ENCODE assay signal across 14 cellular contexts in genomic region chr10:126576336-126576735, GRCh38.
A peak's percentile ranks its signal among the peaks of the same experiment; 100 is the strongest.
DNase-seq lines count a peak whose midpoint lies in the region; ATAC-seq, FAIRE-seq and TF ChIP-seq lines count a peak whose summit lies in the region.
"Had no signal": no experiment of that assay in that cellular context is flagged by ENCODE, and none has a peak within 500 bp of the region (broad histone marks: within the 10 kb centered on the region; RNA-seq: fewer than 3 reads in every experiment).

No MANE protein-coding gene starts in this region.

- no peaks in the 10 kb centered on the region for H3K4me1 Mint-ChIP-seq in activated naive CD8-positive, alpha-beta T cell treated with anti-CD3 and anti-CD28 coated beads, Interleukin-2, amount 50 U/mL, for 24 hours

- no peak overlapping the region for H3K4me3 Mint-ChIP-seq in activated naive CD8-positive, alpha-beta T cell treated with anti-CD3 and anti-CD28 coated beads, Interleukin-2, amount 50 U/mL, for 24 hours
- H3K4me3 Mint-ChIP-seq: CD8-positive, alpha-beta T cell had no signal

- FAIRE-seq in RCC 7860 (lab: Jason Lieb, UNC), result peak; percentile 25
- FAIRE-seq: K562 had no signal

- ATAC-seq in GM19455 (IDR thresholded peaks at IDR 0.05; ENCODE audit: unreplicated experiment) (no peak), HG03025 (IDR thresholded peaks at IDR 0.05; ENCODE audit: low FRiP score, unreplicated experiment) (no peak)
- no peak for ATAC-seq in activated naive CD8-positive, alpha-beta T cell treated with anti-CD3 and anti-CD28 coated beads, Interleukin-2, amount 50 U/mL, for 24 hours
- ATAC-seq: CD8-positive, alpha-beta T cell; K562 had no signal

- H3K27ac Mint-ChIP-seq in activated naive CD8-positive, alpha-beta T cell treated with anti-CD3 and anti-CD28 coated beads, Interleukin-2, amount 50 U/mL, for 24 hours, result no peak overlapping the region
- H3K27ac Mint-ChIP-seq: CD8-positive, alpha-beta T cell had no signal

- H3K27me3 Mint-ChIP-seq in activated naive CD8-positive, alpha-beta T cell treated with anti-CD3 and anti-CD28 coated beads, Interleukin-2, amount 50 U/mL, for 24 hours, result peaks cover 3% of the 10 kb centered on the region

- no peaks in the 10 kb centered on the region for H3K9me3 Mint-ChIP-seq in activated naive CD8-positive, alpha-beta T cell treated with anti-CD3 and anti-CD28 coated beads, Interleukin-2, amount 50 U/mL, for 24 hours

- no peak for TF ChIP-seq CTCF in choroid plexus epithelial cell (conservative IDR thresholded peaks at IDR 0.05; ENCODE audit: low read depth, low read length)

- peak; percentile 85 for DNase-seq in H4 (ENCODE audit: low spot score)
- no peak for DNase-seq in RCC 7860 (ENCODE audit: low spot score)
- DNase-seq in choroid plexus epithelial cell (ENCODE audit: low read depth), result peak; percentile 77
- DNase-seq in non-pigmented ciliary epithelial cell (ENCODE audit: low read depth), result peak; percentile 47
- no peak for DNase-seq in activated naive CD8-positive, alpha-beta T cell treated with anti-CD3 and anti-CD28 coated beads, Interleukin-2, amount 50 U/mL, for 24 hours
- DNase-seq: CD8-positive, alpha-beta T cell; NCI-H1092; NCI-H510A; NCI-H82; SIG-M5 had no signal

- no peaks in the 10 kb centered on the region for H3K36me3 Mint-ChIP-seq in activated naive CD8-positive, alpha-beta T cell treated with anti-CD3 and anti-CD28 coated beads, Interleukin-2, amount 50 U/mL, for 24 hours (ENCODE audit: low read depth)
- H3K36me3 Mint-ChIP-seq: CD8-positive, alpha-beta T cell had no signal

- H3K4me3 ChIP-seq in choroid plexus epithelial cell (ENCODE audit: low read depth, low read length), result no peak overlapping the region
- H3K4me3 ChIP-seq: HAP-1, K562 had no signal

Comparison
In these comparisons a context has a peak if more than half of its experiments do, and no peak if none do; other contexts are left out.
1. DNase-seq: peak in H4 (single experiment), choroid plexus epithelial cell (single experiment) and non-pigmented ciliary epithelial cell (single experiment); none in RCC 7860 (single experiment) and activated naive CD8-positive, alpha-beta T cell treated with anti-CD3 and anti-CD28 coated beads, Interleukin-2, amount 50 U/mL, for 24 hours (single experiment).